ENCODE assay signal across 18 cellular contexts in the genomic region with DNA sequence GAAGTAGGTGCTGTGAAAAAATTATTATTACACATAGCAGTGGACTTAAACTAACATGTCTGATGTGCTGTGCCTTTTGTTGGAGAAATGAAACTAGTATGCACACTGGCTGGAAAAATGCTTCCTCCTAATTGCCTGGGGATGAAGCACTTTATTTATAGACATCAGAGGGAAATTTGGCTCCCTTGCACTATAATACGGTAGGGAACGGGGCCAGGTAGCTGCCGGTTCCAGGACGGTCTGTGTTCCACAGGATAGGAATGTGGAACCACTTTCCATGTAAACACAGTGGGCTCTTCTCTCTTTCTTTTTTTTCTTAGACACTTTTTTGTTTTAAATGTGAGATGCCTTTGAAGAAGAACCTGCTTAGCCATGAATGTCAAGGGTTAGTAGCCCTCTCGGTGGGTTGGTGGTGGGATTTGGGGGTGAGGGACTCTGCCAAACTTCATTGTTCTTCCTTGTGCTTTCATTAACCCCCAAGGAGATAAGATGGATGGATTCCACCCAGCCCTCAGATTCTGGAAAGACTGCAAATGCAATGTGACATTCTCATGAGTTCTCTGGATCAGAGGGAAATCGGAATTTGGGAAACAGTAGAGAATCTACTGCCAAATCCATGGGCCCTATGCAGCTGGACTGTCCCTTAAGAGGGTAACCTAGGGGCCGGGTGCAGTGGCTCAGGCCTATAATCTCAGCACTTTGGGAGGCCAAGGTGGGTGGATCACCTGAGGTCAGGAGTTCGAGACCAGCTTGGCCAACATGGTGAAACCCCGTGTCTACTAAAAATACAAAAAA. TPM values are rescaled to one million over a fixed set of nuclear protein-coding genes. Genes with fewer than 3 reads are reported as not detected.
DNase-seq lines count a peak whose midpoint lies in the region; ATAC-seq and TF ChIP-seq lines count a peak whose summit lies in the region.
"Had no signal": no experiment of that assay in that cellular context is flagged by ENCODE, and none has a peak within 500 bp of the region (broad histone marks: within the 10 kb centered on the region; RNA-seq: fewer than 3 reads in every experiment).

No MANE protein-coding gene starts in this region.

- H3K27me3 Mint-ChIP-seq in MCF 10A (ENCODE audit: insufficient read depth, unreplicated experiment), result peaks cover 5% of the 10 kb centered on the region

- H3K27me3 ChIP-seq in breast epithelium (no peaks in the 10 kb centered on the region), right cardiac atrium (ENCODE audit: control insufficient read depth, insufficient read depth) (no peaks in the 10 kb centered on the region), gastrocnemius medialis (no peaks in the 10 kb centered on the region), lower lobe of right lung (ENCODE audit: low read depth) (no peaks in the 10 kb centered on the region)
- H3K27me3 ChIP-seq: BLaER1 had no signal

- peak; percentile 57 to 81 for DNase-seq in breast epithelium (ENCODE audit: low spot score in 2 of 2)
- DNase-seq in MCF 10A (ENCODE audit: unreplicated experiment), result no peak
- DNase-seq in right cardiac atrium, result peak; percentile 17 to 76 (median 65)
- peak in 1 of 2 donors; percentile 55 for DNase-seq in gastrocnemius medialis
- DNase-seq in iPS-NIHi7 (ENCODE audit: extremely low spot score), result no peak
- DNase-seq in HUDEP-2 (lab: John Stamatoyannopoulos, UW; ENCODE audit: unreplicated experiment in 76 of 76), result no peak
- DNase-seq in lower lobe of right lung, result no peak
- DNase-seq: CD8-positive, alpha-beta memory T cell; KBM-7; MM.1S; NCI-H1105; NCI-H1694 treated with DMSO at 0.1 percent for 48 hours; NCI-H69; NK-92 treated with Interleukin-12 subunit alpha and Interleukin-12 subunit beta, amount 100 ng/mL, for 24 hours had no signal

- peak overlapping the region; percentile 66 to 71 for H3K27ac ChIP-seq in breast epithelium
- no peak overlapping the region for H3K27ac ChIP-seq in right cardiac atrium (ENCODE audit: low read length)
- peak overlapping the region in 2 of 4 donors; percentile 33 to 40 for H3K27ac ChIP-seq in gastrocnemius medialis
- H3K27ac ChIP-seq in lower lobe of right lung, result no peak overlapping the region
- H3K27ac ChIP-seq: 22Rv1, BLaER1, RWPE1 had no signal

- no peak overlapping the region for H3K4me3 ChIP-seq in breast epithelium
- H3K4me3 ChIP-seq in right cardiac atrium (ENCODE audit: low read length), result no peak overlapping the region
- no peak overlapping the region for H3K4me3 ChIP-seq in gastrocnemius medialis
- H3K4me3 ChIP-seq in lower lobe of right lung, result no peak overlapping the region
- H3K4me3 ChIP-seq: BLaER1 had no signal

- peaks cover 0 to 15% of the 10 kb centered on the region in 2 donors for H3K4me1 ChIP-seq in breast epithelium
- no peaks in the 10 kb centered on the region for H3K4me1 ChIP-seq in right cardiac atrium (ENCODE audit: control insufficient read depth, insufficient read depth, low read length)
- H3K4me1 ChIP-seq in gastrocnemius medialis, result no peaks in the 10 kb centered on the region
- H3K4me1 ChIP-seq in lower lobe of right lung, result no peaks in the 10 kb centered on the region
- H3K4me1 ChIP-seq: BLaER1 had no signal

- H3K9me3 Mint-ChIP-seq in MCF 10A (ENCODE audit: unreplicated experiment), result peaks cover 15% of the 10 kb centered on the region

- H3K4me1 Mint-ChIP-seq in MCF 10A (ENCODE audit: insufficient read depth, unreplicated experiment), result peaks cover 7% of the 10 kb centered on the region
- H3K4me1 Mint-ChIP-seq: CD8-positive, alpha-beta memory T cell had no signal

- TF ChIP-seq POLR2A in breast epithelium (IDR thresholded peaks at IDR 0.05) (no peak), gastrocnemius medialis (IDR thresholded peaks at IDR 0.05) (no peak)

- H3K4me3 Mint-ChIP-seq in MCF 10A (ENCODE audit: unreplicated experiment), result no peak overlapping the region
- H3K4me3 Mint-ChIP-seq: CD8-positive, alpha-beta memory T cell had no signal

- no peak overlapping the region for H3K27ac Mint-ChIP-seq in MCF 10A (ENCODE audit: low read depth, unreplicated experiment)
- H3K27ac Mint-ChIP-seq: CD8-positive, alpha-beta memory T cell had no signal

- TF ChIP-seq CTCF in breast epithelium (IDR thresholded peaks at IDR 0.05), result no peak
- TF ChIP-seq CTCF in MCF 10A (IDR thresholded peaks at IDR 0.05; ENCODE audit: unreplicated experiment), result no peak
- no peak for TF ChIP-seq CTCF in gastrocnemius medialis (IDR thresholded peaks at IDR 0.05 in 4 of 5, conservative IDR thresholded peaks at IDR 0.05 in 1 of 5)
- TF ChIP-seq CTCF in lower lobe of right lung (IDR thresholded peaks at IDR 0.05), result no peak

- H3K36me3 Mint-ChIP-seq in MCF 10A (ENCODE audit: insufficient read depth, unreplicated experiment), result no peaks in the 10 kb centered on the region

- ATAC-seq in right cardiac atrium, result peak; percentile 70 to 83
- ATAC-seq in gastrocnemius medialis, result peak; percentile 52 to 66
- ATAC-seq in GM19463 (IDR thresholded peaks at IDR 0.05; ENCODE audit: unreplicated experiment), result no peak
- ATAC-seq in lower lobe of right lung, result no peak

- H3K36me3 ChIP-seq in breast epithelium, result no peaks in the 10 kb centered on the region
- H3K36me3 ChIP-seq in gastrocnemius medialis, result no peaks in the 10 kb centered on the region
- H3K36me3 ChIP-seq in lower lobe of right lung, result no peaks in the 10 kb centered on the region
- H3K36me3 ChIP-seq: BLaER1 had no signal

- WGBS in right cardiac atrium, result 41% methylated on average over 9 of the region's 9 CpGs

- CTCF ChIA-PET in MCF 10A (lab: Yijun Ruan, JAX), result interaction anchor here (0.5 kb wide), 1 partner anchor 167 kb away, joined by 3 read pairs; no protein-coding TSS in a partner anchor

- H3K9me3 ChIP-seq in breast epithelium, result peaks cover 3 to 6% of the 10 kb centered on the region in 2 donors
- H3K9me3 ChIP-seq in right cardiac atrium (ENCODE audit: control insufficient read depth, low read length), result no peaks in the 10 kb centered on the region
- no peaks in the 10 kb centered on the region for H3K9me3 ChIP-seq in gastrocnemius medialis
- H3K9me3 ChIP-seq in lower lobe of right lung, result no peaks in the 10 kb centered on the region

- no TSS peak for BruUV-seq in MCF 10A (replicated peaks; lab: Mats Ljungman, UMichigan)

- POLR2A ChIA-PET in MCF 10A (lab: Yijun Ruan, JAX), result no interaction called here

- intact Hi-C loops in breast epithelium (cut with DNase I; ENCODE audit: low total_unique reads), result no loop called here
- intact Hi-C loops in MCF 10A (cut with micrococcal nuclease), result no loop called here
- intact Hi-C loops in right cardiac atrium (cut with DNase I), result no loop called here
- intact Hi-C loops in gastrocnemius medialis (cut with DNase I; ENCODE audit: low total_unique reads), result no loop called here
- intact Hi-C loops in lower lobe of right lung (cut with DNase I), result no loop called here

- in situ Hi-C loops in gastrocnemius medialis (cut with MboI; ENCODE audit: low sequenced_read_pairs in 4 of 4), result no loop called here

RNA-seq across cellular contexts. Expression of a gene that starts 58.0 kb away (rescaled TPM):
- total RNA-seq in breast epithelium, result 10 to 100 TPM in 1 of 3 donors, 1 to 10 TPM in 2; 8.3 to 13.8 (median 9.8) TPM
- not detected in 2 replicates for total RNA-seq in MCF 10A (2022)
- not detected for total RNA-seq in right cardiac atrium
- polyA plus RNA-seq in right cardiac atrium, result 0.14 TPM
- total RNA-seq in gastrocnemius medialis, result 1 to 10 TPM; 1.1 to 6.9 (median 3.2) TPM
- 0.50 TPM for total RNA-seq in lower lobe of right lung
- total RNA-seq: CD8-positive, alpha-beta memory T cell had no signal

Comparison
In these comparisons a context has a peak if more than half of its experiments do, and no peak if none do; other contexts are left out.
1. DNase-seq: peak in breast epithelium (2 of 2) and right cardiac atrium (3 of 3); none in MCF 10A (single experiment), iPS-NIHi7 (single experiment), HUDEP-2 (0 of 76) and lower lobe of right lung (single experiment).
2. H3K27ac ChIP-seq: peak in breast epithelium (2 of 2); none in right cardiac atrium (single experiment) and lower lobe of right lung (single experiment).
3. ATAC-seq: peak in right cardiac atrium (2 of 2) and gastrocnemius medialis (2 of 2); none in GM19463 (single experiment) and lower lobe of right lung (0 of 2).